In genomic region chr3:145899229-145899628, GRCh38 we compare ENCODE assay signal across 17 cellular contexts.
DNase-seq lines count a peak whose midpoint lies in the region; ATAC-seq and TF ChIP-seq lines count a peak whose summit lies in the region.
"Had no signal": no experiment of that assay in that cellular context is flagged by ENCODE, and none has a peak within 500 bp of the region (broad histone marks: within the 10 kb centered on the region; RNA-seq: fewer than 3 reads in every experiment).

No MANE protein-coding gene starts in this region.

- DNase-seq in GM23338 (ENCODE audit: low spot score) (no peak), adipocyte (ENCODE audit: low read depth) (peak; percentile 27), HCEC 1CT (no peak), medulla oblongata (ENCODE audit: extremely low spot score) (no peak), D341Med (ENCODE audit: low spot score) (no peak), Karpas-422 (no peak)
- DNase-seq: activated CD8-positive, alpha-beta T cell treated with anti-CD3 and anti-CD28 coated beads, Interleukin-2, amount 10 ng/mL, durations not matched to agents 7 days and 5 days; Calu3; GDM1; left colon; NCI-H2081 treated with DMSO at 0.1 percent for 48 hours had no signal

- no peak overlapping the region for H3K4me3 Mint-ChIP-seq in GM23338
- H3K4me3 Mint-ChIP-seq: activated CD8-positive, alpha-beta T cell treated with anti-CD3 and anti-CD28 coated beads, Interleukin-2, amount 10 ng/mL, durations not matched to agents 7 days and 5 days had no signal

- no peaks in the 10 kb centered on the region for H3K79me2 ChIP-seq in GM23338 (replicated peaks; ENCODE audit: insufficient read depth)
- H3K79me2 ChIP-seq in Karpas-422 (ENCODE audit: low read length): no peaks in the 10 kb centered on the region
- H3K79me2 ChIP-seq: hepatocyte had no signal

- H3K4me2 ChIP-seq in GM23338: no peak overlapping the region
- H3K4me2 ChIP-seq in Karpas-422 (ENCODE audit: low read depth, low read length, poor library complexity, severe bottlenecking): no peak overlapping the region

- H3K27ac ChIP-seq in GM23338 (ENCODE audit: low read depth): no peak overlapping the region
- no peak overlapping the region for H3K27ac ChIP-seq in Karpas-422 (ENCODE audit: low read length)
- H3K27ac ChIP-seq: ascending aorta, coronary artery, hepatocyte, VCaP had no signal

- H3K4me1 ChIP-seq in GM23338 (ENCODE audit: insufficient read depth) (peaks cover 19% of the 10 kb centered on the region), adipocyte (ENCODE audit: control insufficient read depth, insufficient read depth, low read length) (peaks cover 9% of the 10 kb centered on the region), Karpas-422 (ENCODE audit: low read length) (no peaks in the 10 kb centered on the region)

- no peaks in the 10 kb centered on the region for H3K27me3 Mint-ChIP-seq in GM23338 (ENCODE audit: insufficient read depth, low read depth, poor library complexity)

- H3K36me3 ChIP-seq in GM23338 (ENCODE audit: insufficient read depth): no peaks in the 10 kb centered on the region
- H3K36me3 ChIP-seq in adipocyte (ENCODE audit: control insufficient read depth, insufficient read depth, low read length, severe bottlenecking): no peaks in the 10 kb centered on the region
- H3K36me3 ChIP-seq in Karpas-422 (ENCODE audit: insufficient read depth, low read length): no peaks in the 10 kb centered on the region
- H3K36me3 ChIP-seq: ascending aorta had no signal

- ATAC-seq in GM18861 (IDR thresholded peaks at IDR 0.05; ENCODE audit: unreplicated experiment) (peak; percentile 40), GM23338 (no peak), HG03378 (IDR thresholded peaks at IDR 0.05; ENCODE audit: unreplicated experiment) (peak; percentile 50)
- ATAC-seq: activated CD8-positive, alpha-beta T cell treated with anti-CD3 and anti-CD28 coated beads, Interleukin-2, amount 10 ng/mL, durations not matched to agents 7 days and 5 days; left colon had no signal

- H3K4me3 ChIP-seq in GM23338: no peak overlapping the region
- no peak overlapping the region for H3K4me3 ChIP-seq in adipocyte (ENCODE audit: low read length)
- H3K4me3 ChIP-seq in Karpas-422 (ENCODE audit: low read length): no peak overlapping the region
- H3K4me3 ChIP-seq: hepatocyte had no signal

- no peak for TF ChIP-seq CTCF in GM23338 (conservative IDR thresholded peaks at IDR 0.05; ENCODE audit: low read depth in 2 of 2)

- H2AFZ ChIP-seq in GM23338 (no peak overlapping the region), Karpas-422 (ENCODE audit: low read length) (no peak overlapping the region)

- H3K4me1 Mint-ChIP-seq in GM23338: peaks cover 22% of the 10 kb centered on the region

- H3K9me3 ChIP-seq in adipocyte (ENCODE audit: control insufficient read depth, low read length) (no peaks in the 10 kb centered on the region), Karpas-422 (ENCODE audit: low read length) (peaks cover 3% of the 10 kb centered on the region; the same call in 1 of the 2 replicates)
- H3K9me3 ChIP-seq: ascending aorta had no signal

- H3K36me3 Mint-ChIP-seq in GM23338 (ENCODE audit: low read depth): no peaks in the 10 kb centered on the region; the same call in 2 of the 3 replicates

- H3K9me2 ChIP-seq in GM23338 (ENCODE audit: insufficient read depth) (no peaks in the 10 kb centered on the region), Karpas-422 (replicated peaks; ENCODE audit: insufficient read depth, low read length) (no peaks in the 10 kb centered on the region)

- H3K9ac ChIP-seq in adipocyte (ENCODE audit: low read length) (no peak overlapping the region), Karpas-422 (ENCODE audit: low read length) (no peak overlapping the region)

- no peaks in the 10 kb centered on the region for H3F3A ChIP-seq in GM23338 (replicated peaks; ENCODE audit: low read depth)

- 0 out of 2 replicates have a peak overlapping the region, but pooled peaks have one; percentile 17 for H3K27ac Mint-ChIP-seq in GM23338
- H3K27ac Mint-ChIP-seq: activated CD8-positive, alpha-beta T cell treated with anti-CD3 and anti-CD28 coated beads, Interleukin-2, amount 10 ng/mL, durations not matched to agents 7 days and 5 days had no signal

- H3K9me3 Mint-ChIP-seq in GM23338: no peaks in the 10 kb centered on the region

- H4K20me1 ChIP-seq in GM23338 (replicated peaks; ENCODE audit: insufficient read depth) (no peaks in the 10 kb centered on the region), Karpas-422 (ENCODE audit: insufficient read depth, low read depth, low read length) (no peaks in the 10 kb centered on the region)

- no peaks in the 10 kb centered on the region for H3K27me3 ChIP-seq in GM23338 (ENCODE audit: insufficient read depth)
- H3K27me3 ChIP-seq in adipocyte (replicated peaks; ENCODE audit: control insufficient read depth, insufficient read depth, low read length): no peaks in the 10 kb centered on the region
- H3K27me3 ChIP-seq in Karpas-422 (ENCODE audit: low read length): no peaks in the 10 kb centered on the region
- H3K27me3 ChIP-seq: ascending aorta, hepatocyte had no signal

TF ChIP-seq in GM23338, 12 proteins besides CTCF, POLR2A, EP300 and RAD21:
- TF ChIP-seq ZNF462 (CRISPR knock-in tag; IDR thresholded peaks at IDR 0.05): no peak
